Comparison of ENCODE assay signal across 26 cellular contexts in the genomic region with DNA sequence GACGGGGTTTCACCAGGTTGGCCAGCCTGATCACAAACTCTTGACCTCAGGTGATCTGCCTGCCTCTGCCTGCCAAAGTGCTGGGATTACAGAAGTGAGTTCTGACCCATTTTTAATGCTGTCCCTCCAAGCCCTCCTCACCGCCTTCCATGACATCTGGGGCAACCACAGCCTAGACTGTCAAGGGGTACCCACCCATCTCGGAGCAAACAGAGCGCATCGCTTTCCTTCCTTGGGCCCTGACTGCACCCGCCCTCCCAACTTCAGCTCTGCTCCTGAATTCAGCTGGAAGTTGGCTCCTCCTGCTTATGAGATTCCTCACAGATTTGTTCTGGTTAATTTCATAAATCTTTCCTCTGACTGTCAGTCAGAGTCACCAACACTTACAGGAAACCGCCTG. TPM values are rescaled to one million over a fixed set of nuclear protein-coding genes. Genes with fewer than 3 reads are reported as not detected.
DNase-seq lines count a peak whose midpoint lies in the region; ATAC-seq and TF ChIP-seq lines count a peak whose summit lies in the region.
"Had no signal": no experiment of that assay in that cellular context is flagged by ENCODE, and none has a peak within 500 bp of the region (broad histone marks: within the 10 kb centered on the region; RNA-seq: fewer than 3 reads in every experiment).

No MANE protein-coding gene starts in this region.

- no peak overlapping the region for H3K4me3 Mint-ChIP-seq in mesothelial cell of epicardium
- H3K4me3 Mint-ChIP-seq: CD8-positive, alpha-beta T cell; H9 had no signal

- ATAC-seq in GM18511 (IDR thresholded peaks at IDR 0.05; ENCODE audit: unreplicated experiment), result no peak
- no peak for ATAC-seq in aorta (ENCODE audit: low FRiP score)
- ATAC-seq: CD8-positive, alpha-beta T cell; GM12878; PC-3 had no signal

- no peak for TF ChIP-seq POLR2A in spleen (IDR thresholded peaks at IDR 0.05)

- no peaks in the 10 kb centered on the region for H3K27me3 Mint-ChIP-seq in mesothelial cell of epicardium (ENCODE audit: low read depth)

- DNase-seq in BE2C, result peak; percentile 1
- DNase-seq in H7, result peak; percentile 19
- peak in 1 of 2 experiments; percentile 4 for DNase-seq in mesothelial cell of epicardium (ENCODE audit: low spot score in 2 of 2, unreplicated experiment in 2 of 2)
- peak; percentile 12 for DNase-seq in spleen
- DNase-seq in activated CD4-positive, alpha-beta T cell treated with anti-CD3 and anti-CD28 coated beads, Interleukin-2, amount 50 U/mL, for 4 hours, result no peak
- no peak for DNase-seq in aorta
- DNase-seq: Caco-2; CD8-positive, alpha-beta T cell; GM23248; H9; NCI-H1092 treated with DMSO at 0.1 percent for 48 hours; NCI-H1436 treated with DMSO at 0.1 percent for 48 hours; NCI-H1930; NCI-H2107; NCI-H446 treated with DMSO at 0.1 percent for 48 hours; NCI-H526; NCI-H82; NK-92 treated with Interleukin-12 subunit alpha and Interleukin-12 subunit beta, amount 100 ng/mL, for 24 hours; PC-3; Right ventricle myocardium superior had no signal

- H3K9me3 ChIP-seq in BE2C (no peaks in the 10 kb centered on the region), spleen (no peaks in the 10 kb centered on the region), aorta (ENCODE audit: control insufficient read depth, low read length) (no peaks in the 10 kb centered on the region)
- H3K9me3 ChIP-seq: Caco-2, SJSA1 had no signal

- no peaks in the 10 kb centered on the region for H3K9me3 Mint-ChIP-seq in mesothelial cell of epicardium
- H3K9me3 Mint-ChIP-seq: CD8-positive, alpha-beta T cell; H9 had no signal

- peak overlapping the region; percentile 35 for H3K27ac Mint-ChIP-seq in mesothelial cell of epicardium
- H3K27ac Mint-ChIP-seq: CD8-positive, alpha-beta T cell had no signal

- H3K4me3 ChIP-seq in BE2C (ENCODE audit: low read depth, low read length) (no peak overlapping the region), H7 (ENCODE audit: insufficient read depth, low read depth, low read length) (no peak overlapping the region), spleen (no peak overlapping the region), aorta (ENCODE audit: low read length in 2 of 2) (no peak overlapping the region)
- H3K4me3 ChIP-seq: GM12878, GM23248, SJSA1 had no signal

- peaks cover 13% of the 10 kb centered on the region for H3K36me3 Mint-ChIP-seq in mesothelial cell of epicardium

- H3K27ac ChIP-seq in spleen (no peak overlapping the region), aorta (ENCODE audit: low read depth in 1 of 2, low read length in 2 of 2) (no peak overlapping the region)
- H3K27ac ChIP-seq: C4-2B, GM23248, SJSA1 had no signal

- intact Hi-C loops in spleen (cut with DNase I; ENCODE audit: low total_unique reads) (loop anchor here (5.0 to 10.0 kb wide), 2 partner anchors 83 to 225 kb away; no protein-coding TSS in a partner anchor), aorta (cut with DNase I) (no loop called here)

- WGBS in spleen, 5 donors, result 64 to 84% (median 81%) methylated on average over 7 of the region's 7 CpGs
- 93 to 95% methylated on average over 7 of the region's 7 CpGs for WGBS in aorta, 2 donors

- peaks cover 21% of the 10 kb centered on the region for H3K4me1 Mint-ChIP-seq in mesothelial cell of epicardium

- TF ChIP-seq CTCF in BE2C (IDR thresholded peaks at IDR 0.05; ENCODE audit: low read depth, low read length), result no peak
- TF ChIP-seq CTCF in mesothelial cell of epicardium (IDR thresholded peaks at IDR 0.05; ENCODE audit: unreplicated experiment), result no peak
- TF ChIP-seq CTCF in spleen (IDR thresholded peaks at IDR 0.05 in 8 of 11, conservative IDR thresholded peaks at IDR 0.05 in 3 of 11), result no peak

- H3K4me1 ChIP-seq in BE2C (no peaks in the 10 kb centered on the region), spleen (peaks cover 0 to 25% (median 9%) of the 10 kb centered on the region in 6 donors), aorta (ENCODE audit: control insufficient read depth in 1 of 2, insufficient read depth in 2 of 2, low read length in 2 of 2) (no peaks in the 10 kb centered on the region)
- H3K4me1 ChIP-seq: Caco-2, SJSA1 had no signal

- H3K36me3 ChIP-seq in BE2C (no peaks in the 10 kb centered on the region), H7 (replicated peaks; ENCODE audit: control insufficient read depth, insufficient read depth, low read length) (peaks cover 5% of the 10 kb centered on the region), spleen (peaks cover 0 to 51% (median 16%) of the 10 kb centered on the region in 6 donors), aorta (ENCODE audit: control insufficient read depth in 1 of 2, insufficient read depth in 2 of 2, low read length in 1 of 2) (no peaks in the 10 kb centered on the region)
- H3K36me3 ChIP-seq: SJSA1 had no signal

- H3K27me3 ChIP-seq in BE2C, result no peaks in the 10 kb centered on the region
- no peaks in the 10 kb centered on the region for H3K27me3 ChIP-seq in H7 (ENCODE audit: control insufficient read depth, insufficient read depth, low read length)
- H3K27me3 ChIP-seq in spleen (replicated peaks in 1 of 7), result no peaks in the 10 kb centered on the region
- H3K27me3 ChIP-seq in aorta (ENCODE audit: control insufficient read depth in 1 of 2, insufficient read depth in 2 of 2, low read length in 1 of 2), result no peaks in the 10 kb centered on the region
- H3K27me3 ChIP-seq: SJSA1 had no signal

RNA-seq across cellular contexts. Expression of a gene that starts 6.4 kb away (rescaled TPM):
- polyA plus RNA-seq in BE2C (2012; ENCODE audit: insufficient read depth, insufficient read length, low read depth), result 21.9 TPM
- total RNA-seq in H7 (2014; rRNA removed; shearing (Covaris generic)), result 20.2 and 30.1 TPM in 2 replicates
- total RNA-seq in mesothelial cell of epicardium (56.8 to 59.6 TPM (median 58.6 TPM) in 3 replicates), spleen (10 to 100 TPM; 12.4 to 35.4 (median 25.6) TPM), aorta (10 to 100 TPM; 16.1 to 27.4 TPM)
- polyA plus RNA-seq in spleen (10 to 100 TPM; 17.5 to 23.4 (median 20.1) TPM), aorta (10 to 100 TPM in 1 of 2 donors, 1 to 10 TPM in 1; 9.5 to 23.3 TPM)

RNA-seq across cellular contexts. Expression of a gene that starts 47.3 kb away (rescaled TPM):
- not detected for polyA plus RNA-seq in BE2C (2012; ENCODE audit: insufficient read depth, insufficient read length, low read depth)
- 3.8 and 6.8 TPM in 2 replicates for total RNA-seq in H7 (2014; rRNA removed; shearing (Covaris generic))
- total RNA-seq in mesothelial cell of epicardium, result not detected in 3 replicates
- total RNA-seq in spleen, result 1 to 10 TPM in 2 of 7 donors, under 1 TPM in 3, not detected in 2; 0.91 to 3.2 (median 0.95) TPM
- 1 to 10 TPM in 2 of 3 donors, under 1 TPM in 1; 0.52 to 2.8 (median 1.0) TPM for polyA plus RNA-seq in spleen
- not detected for total RNA-seq in aorta
- polyA plus RNA-seq in aorta, result not detected
- total RNA-seq: Caco-2; CD8-positive, alpha-beta T cell; GM12878; GM23248; HT-29; PC-3; Right ventricle myocardium superior; SJSA1 had no signal
- polyA plus RNA-seq: AG04450, GM12878, GM23248 had no signal

Comparison
In these comparisons a context has a peak if more than half of its experiments do, and no peak if none do; other contexts are left out.
1. DNase-seq: peak in BE2C (single experiment), H7 (single experiment) and spleen (single experiment); none in activated CD4-positive, alpha-beta T cell treated with anti-CD3 and anti-CD28 coated beads, Interleukin-2, amount 50 U/mL, for 4 hours (0 of 2) and aorta (0 of 2).